Comparison of ENCODE assay signal across 8 cellular contexts in the genomic region with DNA sequence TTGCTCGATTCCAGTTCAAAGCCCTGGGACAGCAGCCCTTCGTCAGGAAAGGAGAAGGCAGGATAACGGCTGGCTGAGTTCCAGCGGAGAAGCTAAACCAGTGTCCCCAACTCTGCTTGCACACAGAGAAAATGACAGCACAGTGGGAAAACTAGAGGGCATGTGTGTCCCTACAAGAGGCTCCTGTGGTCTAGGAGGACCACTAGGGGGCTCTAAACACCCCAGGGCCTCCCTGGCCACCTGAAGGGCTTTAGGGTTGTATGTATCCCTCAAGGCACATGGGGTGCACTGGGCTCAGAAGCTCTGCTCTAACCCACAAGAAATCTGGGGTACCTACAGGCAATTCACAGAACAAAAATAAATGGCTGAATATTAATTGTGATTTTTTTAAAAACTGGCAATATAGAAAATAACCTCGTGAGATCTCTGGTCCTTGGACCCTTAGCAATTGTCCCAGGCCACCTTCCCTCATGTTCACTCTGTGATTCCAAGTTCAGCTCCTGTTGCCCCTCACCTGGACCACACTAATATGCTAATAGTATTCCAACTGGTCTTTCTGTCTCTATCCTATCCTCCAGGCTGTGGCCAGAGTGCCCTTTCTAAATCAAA. TPM values are rescaled to one million over a fixed set of nuclear protein-coding genes. Genes with fewer than 3 reads are reported as not detected.
DNase-seq lines count a peak whose midpoint lies in the region; ATAC-seq, FAIRE-seq and TF ChIP-seq lines count a peak whose summit lies in the region.

No MANE protein-coding gene starts in this region.

- no peak overlapping the region for H3K4me2 ChIP-seq in endothelial cell of umbilical vein (ENCODE audit: insufficient read depth, low read length)
- H3K4me2 ChIP-seq in neuronal stem cell (ENCODE audit: insufficient read depth, low read length, poor library complexity, severe bottlenecking): no peak overlapping the region

- no peak overlapping the region for H3K14ac ChIP-seq in neuronal stem cell (ENCODE audit: low read length)

- H2BK120ac ChIP-seq in neuronal stem cell (ENCODE audit: low read depth, low read length): no peak overlapping the region

- H2AK5ac ChIP-seq in neuronal stem cell (ENCODE audit: low read depth, low read length): no peak overlapping the region

- H3K4me3 ChIP-seq in endothelial cell of umbilical vein (replicated peaks in 1 of 3; ENCODE audit: insufficient read depth in 1 of 3, low read depth in 1 of 3, low read length in 3 of 3) (no peak overlapping the region), neuronal stem cell (ENCODE audit: low read length in 2 of 2) (no peak overlapping the region), vagina (no peak overlapping the region)

- intact Hi-C loops in endothelial cell of umbilical vein (cut with micrococcal nuclease): loop anchor here (1.0 to 2.0 kb wide), 4 partner anchors 12 to 158 kb away; no protein-coding TSS in a partner anchor
- intact Hi-C loops in vagina (cut with DNase I): no loop called here

- no peaks in the 10 kb centered on the region for H3K79me2 ChIP-seq in endothelial cell of umbilical vein (ENCODE audit: control insufficient read depth, insufficient read depth, low read length)

- TF ChIP-seq CTCF in endothelial cell of umbilical vein (IDR thresholded peaks at IDR 0.05; ENCODE audit: extremely low read depth in 1 of 2, insufficient read depth in 1 of 2, low read depth in 1 of 2, low read length in 2 of 2) (peak; percentile 74 to 86), vagina (IDR thresholded peaks at IDR 0.05) (peak in 1 of 3 experiments; percentile 19)

- H4K20me1 ChIP-seq in endothelial cell of umbilical vein (replicated peaks; ENCODE audit: control insufficient read depth, extremely low read depth, insufficient read depth, low read length): no peaks in the 10 kb centered on the region

- H3K4me1 ChIP-seq in endothelial cell of umbilical vein (ENCODE audit: control insufficient read depth, extremely low read depth, insufficient read depth, low read length): no peaks in the 10 kb centered on the region
- no peaks in the 10 kb centered on the region for H3K4me1 ChIP-seq in neuronal stem cell (ENCODE audit: control insufficient read depth in 2 of 2, insufficient read depth in 1 of 2, low read depth in 1 of 2, low read length in 2 of 2)
- H3K4me1 ChIP-seq in vagina: no peaks in the 10 kb centered on the region

- BruUV-seq in endothelial cell of umbilical vein (replicated peaks; lab: Mats Ljungman, UMichigan): no TSS peak

- dilution Hi-C loops in endothelial cell of umbilical vein (cut with MboI; ENCODE audit: extremely low pct_ligation_motif_present, low sequenced_read_pairs): no loop called here

- H3K9me3 ChIP-seq in endothelial cell of umbilical vein (replicated peaks; ENCODE audit: control insufficient read depth, insufficient read depth, low read length) (no peaks in the 10 kb centered on the region), neuronal stem cell (replicated peaks in 1 of 2; ENCODE audit: control insufficient read depth in 2 of 2, insufficient read depth in 1 of 2, low read depth in 1 of 2, low read length in 2 of 2) (no peaks in the 10 kb centered on the region), vagina (no peaks in the 10 kb centered on the region)

- TF ChIP-seq POLR2A in endothelial cell of umbilical vein (IDR thresholded peaks at IDR 0.05; ENCODE audit: low read depth, low read length): no peak
- TF ChIP-seq POLR2A in vagina (IDR thresholded peaks at IDR 0.05): no peak

- DNase-seq in NOMO-1 (lab: John Stamatoyannopoulos, UW; ENCODE audit: unreplicated experiment in 2 of 2): peak; percentile 3 to 4
- no peak for DNase-seq in NOMO-1 treated with DMSO at 0.1 percent for 48 hours (lab: John Stamatoyannopoulos, UW; ENCODE audit: unreplicated experiment)
- DNase-seq in SW480 (ENCODE audit: low spot score): peak; percentile 41
- peak; percentile 48 for DNase-seq in endothelial cell of umbilical vein (ENCODE audit: low read depth, low spot score)
- DNase-seq in neuronal stem cell (ENCODE audit: low spot score): peak; percentile 30
- no peak for DNase-seq in globus pallidus (ENCODE audit: low spot score)
- no peak for DNase-seq in vagina (ENCODE audit: extremely low spot score in 2 of 2)

- peaks cover 26 to 60% of the 10 kb centered on the region in 2 experiments for H3K36me3 ChIP-seq in endothelial cell of umbilical vein (ENCODE audit: control insufficient read depth in 2 of 2, extremely low read depth in 1 of 2, insufficient read depth in 2 of 2, low read length in 2 of 2)
- H3K36me3 ChIP-seq in neuronal stem cell (replicated peaks in 1 of 2; ENCODE audit: control insufficient read depth in 2 of 2, insufficient read depth in 2 of 2, low read length in 2 of 2): peaks cover 24 to 97% of the 10 kb centered on the region in 2 donors
- peaks cover 0 to 90% of the 10 kb centered on the region in 2 donors for H3K36me3 ChIP-seq in vagina

- no peak overlapping the region for H2BK12ac ChIP-seq in neuronal stem cell (ENCODE audit: low read length)

- H3K27me3 ChIP-seq in endothelial cell of umbilical vein (ENCODE audit: control insufficient read depth in 2 of 2, insufficient read depth in 2 of 2, low read length in 2 of 2): no peaks in the 10 kb centered on the region
- no peaks in the 10 kb centered on the region for H3K27me3 ChIP-seq in neuronal stem cell (ENCODE audit: control insufficient read depth in 3 of 3, insufficient read depth in 3 of 3, low read depth in 1 of 3, low read length in 3 of 3)
- H3K27me3 ChIP-seq in vagina: no peaks in the 10 kb centered on the region

- POLR2A ChIA-PET in endothelial cell of umbilical vein (lab: Charles Lee): no interaction called here

- FAIRE-seq in endothelial cell of umbilical vein (lab: Jason Lieb, UNC): peak; percentile 69

- H2BK5ac ChIP-seq in neuronal stem cell (ENCODE audit: low read length): no peak overlapping the region

- peak; percentile 45 for ATAC-seq in HG03135 (IDR thresholded peaks at IDR 0.05; ENCODE audit: unreplicated experiment)

- H2BK15ac ChIP-seq in neuronal stem cell (ENCODE audit: low read length): no peak overlapping the region

- no peak overlapping the region for H4K8ac ChIP-seq in neuronal stem cell (ENCODE audit: low read depth, low read length)

- no peak overlapping the region for H3K23ac ChIP-seq in neuronal stem cell (ENCODE audit: low read depth, low read length, poor library complexity)

- H3K9ac ChIP-seq in endothelial cell of umbilical vein (replicated peaks; ENCODE audit: extremely low read depth, insufficient read depth, low read length): no peak overlapping the region
- no peak overlapping the region for H3K9ac ChIP-seq in neuronal stem cell (ENCODE audit: low read depth, low read length, poor library complexity)

- no peaks in the 10 kb centered on the region for H3K9me1 ChIP-seq in endothelial cell of umbilical vein (replicated peaks; ENCODE audit: control insufficient read depth, extremely low read depth, insufficient read depth, low read length)

- CTCF ChIA-PET in endothelial cell of umbilical vein (lab: Charles Lee): interaction anchor here (1.3 kb wide), 1 partner anchor 159 kb away, joined by 6 read pairs; no protein-coding TSS in a partner anchor

- no peak overlapping the region for H3K27ac ChIP-seq in endothelial cell of umbilical vein (ENCODE audit: insufficient read depth, low read depth, low read length)
- H3K27ac ChIP-seq in neuronal stem cell (replicated peaks; ENCODE audit: low read length): no peak overlapping the region
- H3K27ac ChIP-seq in vagina: no peak overlapping the region

- H3K79me1 ChIP-seq in neuronal stem cell (ENCODE audit: low read depth, low read length): no peaks in the 10 kb centered on the region

- no peak overlapping the region for H3K4ac ChIP-seq in neuronal stem cell (ENCODE audit: low read length)

- H2AFZ ChIP-seq in endothelial cell of umbilical vein (ENCODE audit: low read depth, low read length) (no peak overlapping the region), neuronal stem cell (ENCODE audit: low read length) (no peak overlapping the region)

- H4K91ac ChIP-seq in neuronal stem cell (ENCODE audit: low read depth, low read length, poor library complexity): no peak overlapping the region

- H3K18ac ChIP-seq in neuronal stem cell (ENCODE audit: low read length): no peak overlapping the region

- WGBS in neuronal stem cell (ENCODE audit: extremely low coverage in 2 of 2, insufficient read length in 2 of 2, insufficient replicate concordance in 1 of 2), 2 donors: no CpG with 5 or more reads among the region's 5 CpGs

TF ChIP-seq in endothelial cell of umbilical vein, 7 proteins besides CTCF, POLR2A, EP300 and RAD21:
- TF ChIP-seq MYC (IDR thresholded peaks at IDR 0.05; ENCODE audit: low read depth, low read length) (no peak), EZH2 (IDR thresholded peaks at IDR 0.05; ENCODE audit: borderline replicate concordance, low read depth, low read length, severe bottlenecking) (no peak), FOS (IDR thresholded peaks at IDR 0.05; ENCODE audit: borderline replicate concordance, insufficient read depth, low read length) (no peak), GATA2 (IDR thresholded peaks at IDR 0.05; ENCODE audit: insufficient read depth, insufficient read length, low read depth, low read length) (no peak), JUN (IDR thresholded peaks at IDR 0.05; ENCODE audit: borderline replicate concordance, insufficient read depth, insufficient read length, low read depth) (no peak), POLR2AphosphoS5 (IDR thresholded peaks at IDR 0.05; ENCODE audit: insufficient read depth, low read depth, low read length) (no peak)
- TF ChIP-seq, protein P1, sequence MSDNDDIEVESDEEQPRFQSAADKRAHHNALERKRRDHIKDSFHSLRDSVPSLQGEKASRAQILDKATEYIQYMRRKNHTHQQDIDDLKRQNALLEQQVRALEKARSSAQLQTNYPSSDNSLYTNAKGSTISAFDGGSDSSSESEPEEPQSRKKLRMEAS (IDR thresholded peaks at IDR 0.05; ENCODE audit: insufficient read depth, insufficient read length): no peak

RNA-seq across cellular contexts. Expression of a gene that starts 17.5 kb away (rescaled TPM):
- total RNA-seq in endothelial cell of umbilical vein (59.2 and 67.6 TPM in 2 replicates), vagina (35.6 TPM)
- 56.1 and 64.2 TPM in 2 replicates for polyA plus RNA-seq in endothelial cell of umbilical vein
- polyA plus RNA-seq in endothelial cell of umbilical vein (2011; cell fraction: cytosol; rRNA removed): 56.9 and 57.6 TPM in 2 replicates
- 108 and 111 TPM in 2 replicates for polyA plus RNA-seq in endothelial cell of umbilical vein (2011; cell fraction: nucleus; rRNA removed)
- polyA plus RNA-seq in endothelial cell of umbilical vein (2012): 78.7 and 102 TPM in 2 replicates
- 132 and 160 TPM in 2 replicates for polyA minus RNA-seq in endothelial cell of umbilical vein
- 25.5 TPM for polyA minus RNA-seq in endothelial cell of umbilical vein (2011; cell fraction: cytosol; rRNA and poly(A)+ RNA removed)
- polyA minus RNA-seq in endothelial cell of umbilical vein (2011; cell fraction: nucleus; rRNA and poly(A)+ RNA removed): 147 and 163 TPM in 2 replicates
- polyA plus RNA-seq in neuronal stem cell (2013, experiment 1 of 2): 30.6 TPM
- 31.1 TPM for polyA plus RNA-seq in neuronal stem cell (2013, experiment 2 of 2)

Comparison
In these comparisons a context has a peak if more than half of its experiments do, and no peak if none do; other contexts are left out.
1. DNase-seq: peak in NOMO-1 (2 of 2), SW480 (single experiment), endothelial cell of umbilical vein (single experiment) and neuronal stem cell (single experiment); none in NOMO-1 treated with DMSO at 0.1 percent for 48 hours (single experiment), globus pallidus (single experiment) and vagina (0 of 2).